Comparison of ENCODE assay signal across 9 cellular contexts in genomic region chr18:45920367-45920766, GRCh38. TPM values are rescaled to one million over a fixed set of nuclear protein-coding genes. Genes with fewer than 3 reads are reported as not detected.
A peak's percentile ranks its signal among the peaks of the same experiment; 100 is the strongest.
DNase-seq lines count a peak whose midpoint lies in the region; ATAC-seq and TF ChIP-seq lines count a peak whose summit lies in the region.
"Had no signal": no experiment of that assay in that cellular context is flagged by ENCODE, and none has a peak within 500 bp of the region (broad histone marks: within the 10 kb centered on the region; RNA-seq: fewer than 3 reads in every experiment).

No MANE protein-coding gene starts in this region.

- DNase-seq in activated CD4-positive, alpha-beta T cell treated with anti-CD3 and anti-CD28 coated beads for 36 hours: peak; percentile 12
- DNase-seq in activated CD4-positive, alpha-beta T cell treated with anti-CD3 and anti-CD28 coated beads, Interleukin-2, amount 10 ng/mL, durations not matched to agents 24 days and 14 days: no peak
- peak; percentile 12 for DNase-seq in hepatic stellate cell (ENCODE audit: low spot score)
- peak; percentile 60 for DNase-seq in transverse colon
- DNase-seq in KBM-7: no peak
- DNase-seq in SW480 (ENCODE audit: low spot score): no peak

- POLR2A ChIA-PET in activated CD4-positive, alpha-beta T cell treated with anti-CD3 and anti-CD28 coated beads for 36 hours (lab: Charles Lee): no interaction called here

- no peaks in the 10 kb centered on the region for H3K27me3 ChIP-seq in transverse colon

- TF ChIP-seq CTCF in VCaP (conservative IDR thresholded peaks at IDR 0.05) (no peak), transverse colon (IDR thresholded peaks at IDR 0.05) (no peak)

- TF ChIP-seq POLR2A in transverse colon (IDR thresholded peaks at IDR 0.05): no peak

- no peak for TF ChIP-seq EP300 in transverse colon (IDR thresholded peaks at IDR 0.05; ENCODE audit: low read depth)

- H3K27ac Mint-ChIP-seq in activated CD4-positive, alpha-beta T cell treated with anti-CD3 and anti-CD28 coated beads for 36 hours: no peak overlapping the region
- H3K27ac Mint-ChIP-seq in activated CD4-positive, alpha-beta T cell treated with anti-CD3 and anti-CD28 coated beads, Interleukin-2, amount 10 ng/mL, durations not matched to agents 24 days and 14 days: no peak overlapping the region

- H3K4me3 Mint-ChIP-seq in activated CD4-positive, alpha-beta T cell treated with anti-CD3 and anti-CD28 coated beads for 36 hours: no peak overlapping the region
- H3K4me3 Mint-ChIP-seq in activated CD4-positive, alpha-beta T cell treated with anti-CD3 and anti-CD28 coated beads, Interleukin-2, amount 10 ng/mL, durations not matched to agents 24 days and 14 days: no peak overlapping the region

- H3K4me1 ChIP-seq in transverse colon: peaks cover 0 to 5% (median 2%) of the 10 kb centered on the region in 4 donors

- H3K36me3 Mint-ChIP-seq in activated CD4-positive, alpha-beta T cell treated with anti-CD3 and anti-CD28 coated beads for 36 hours (ENCODE audit: low read depth): peaks cover 40% of the 10 kb centered on the region
- H3K36me3 Mint-ChIP-seq in activated CD4-positive, alpha-beta T cell treated with anti-CD3 and anti-CD28 coated beads, Interleukin-2, amount 10 ng/mL, durations not matched to agents 24 days and 14 days (ENCODE audit: low read depth): peaks cover 46% of the 10 kb centered on the region

- no peaks in the 10 kb centered on the region for H3K9me3 ChIP-seq in transverse colon

- WGBS in transverse colon (ENCODE audit: low coverage in 1 of 2), 2 donors: 13 to 21% methylated on average over 3 to 4 of the region's 4 CpGs

- CTCF ChIA-PET in activated CD4-positive, alpha-beta T cell treated with anti-CD3 and anti-CD28 coated beads for 36 hours (lab: Charles Lee): interaction anchor here (0.7 to 2.1 kb wide), 4 partner anchors 10 to 153 kb away, joined by 3 to 5 read pairs (median 4); no protein-coding TSS in a partner anchor

- peaks cover 15% of the 10 kb centered on the region for H3K4me1 Mint-ChIP-seq in activated CD4-positive, alpha-beta T cell treated with anti-CD3 and anti-CD28 coated beads for 36 hours
- peaks cover 4% of the 10 kb centered on the region for H3K4me1 Mint-ChIP-seq in activated CD4-positive, alpha-beta T cell treated with anti-CD3 and anti-CD28 coated beads, Interleukin-2, amount 10 ng/mL, durations not matched to agents 24 days and 14 days

- ATAC-seq in activated CD4-positive, alpha-beta T cell treated with anti-CD3 and anti-CD28 coated beads for 36 hours: no peak
- no peak for ATAC-seq in GM21786 (IDR thresholded peaks at IDR 0.05; ENCODE audit: unreplicated experiment)

- peaks cover 0 to 60% (median 23%) of the 10 kb centered on the region in 4 donors for H3K36me3 ChIP-seq in transverse colon

- no peaks in the 10 kb centered on the region for H3K27me3 Mint-ChIP-seq in activated CD4-positive, alpha-beta T cell treated with anti-CD3 and anti-CD28 coated beads for 36 hours
- no peaks in the 10 kb centered on the region for H3K27me3 Mint-ChIP-seq in activated CD4-positive, alpha-beta T cell treated with anti-CD3 and anti-CD28 coated beads, Interleukin-2, amount 10 ng/mL, durations not matched to agents 24 days and 14 days

- in situ Hi-C loops in transverse colon (cut with MboI; ENCODE audit: low pct_ligation_motif_present in 1 of 4, low pct_unique_long_range_greater_than_20kb in 1 of 4, low sequenced_read_pairs in 3 of 4) (no loop called here), KBM-7 (cut with MboI; ENCODE audit: low pct_unique_long_range_greater_than_20kb, low sequenced_read_pairs) (no loop called here)

- H3K4me3 ChIP-seq in transverse colon: no peak overlapping the region
- H3K4me3 ChIP-seq: SK-N-MC had no signal

- H3K27ac ChIP-seq in VCaP (peak overlapping the region; percentile 85), transverse colon (no peak overlapping the region)
- H3K27ac ChIP-seq: SK-N-MC had no signal

- intact Hi-C loops in activated CD4-positive, alpha-beta T cell treated with anti-CD3 and anti-CD28 coated beads for 36 hours (cut with DNase I, micrococcal nuclease): no loop called here
- intact Hi-C loops in activated CD4-positive, alpha-beta T cell treated with anti-CD3 and anti-CD28 coated beads, Interleukin-2, amount 10 ng/mL, durations not matched to agents 24 days and 14 days (cut with micrococcal nuclease): loop anchor here (5.0 kb wide), 1 partner anchor 152 kb away; the partner anchor contains the start of gene PSTPIP2
- intact Hi-C loops in transverse colon (cut with DNase I; ENCODE audit: low total_unique reads): no loop called here

- H3K9me3 Mint-ChIP-seq in activated CD4-positive, alpha-beta T cell treated with anti-CD3 and anti-CD28 coated beads for 36 hours (ENCODE audit: low read depth): no peaks in the 10 kb centered on the region
- H3K9me3 Mint-ChIP-seq in activated CD4-positive, alpha-beta T cell treated with anti-CD3 and anti-CD28 coated beads, Interleukin-2, amount 10 ng/mL, durations not matched to agents 24 days and 14 days: no peaks in the 10 kb centered on the region

RNA-seq across cellular contexts. Expression of gene EPG5, which starts 46.8 kb away (rescaled TPM):
- total RNA-seq in activated CD4-positive, alpha-beta T cell treated with anti-CD3 and anti-CD28 coated beads for 36 hours: 10 to 100 TPM; 13.6 to 14.5 TPM
- 14.9 and 15.5 TPM in 2 replicates for total RNA-seq in activated CD4-positive, alpha-beta T cell treated with anti-CD3 and anti-CD28 coated beads, Interleukin-2, amount 10 ng/mL, durations not matched to agents 24 days and 14 days
- total RNA-seq in transverse colon: 10 to 100 TPM; 24.3 to 42.2 (median 35.6) TPM

Comparison
In these comparisons a context has a peak if more than half of its experiments do, and no peak if none do; other contexts are left out.
1. DNase-seq: peak in activated CD4-positive, alpha-beta T cell treated with anti-CD3 and anti-CD28 coated beads for 36 hours (single experiment), hepatic stellate cell (single experiment) and transverse colon (single experiment); none in activated CD4-positive, alpha-beta T cell treated with anti-CD3 and anti-CD28 coated beads, Interleukin-2, amount 10 ng/mL, durations not matched to agents 24 days and 14 days (single experiment), KBM-7 (single experiment) and SW480 (single experiment).